ENCODE assay signal across 2 cellular contexts in the genomic region with DNA sequence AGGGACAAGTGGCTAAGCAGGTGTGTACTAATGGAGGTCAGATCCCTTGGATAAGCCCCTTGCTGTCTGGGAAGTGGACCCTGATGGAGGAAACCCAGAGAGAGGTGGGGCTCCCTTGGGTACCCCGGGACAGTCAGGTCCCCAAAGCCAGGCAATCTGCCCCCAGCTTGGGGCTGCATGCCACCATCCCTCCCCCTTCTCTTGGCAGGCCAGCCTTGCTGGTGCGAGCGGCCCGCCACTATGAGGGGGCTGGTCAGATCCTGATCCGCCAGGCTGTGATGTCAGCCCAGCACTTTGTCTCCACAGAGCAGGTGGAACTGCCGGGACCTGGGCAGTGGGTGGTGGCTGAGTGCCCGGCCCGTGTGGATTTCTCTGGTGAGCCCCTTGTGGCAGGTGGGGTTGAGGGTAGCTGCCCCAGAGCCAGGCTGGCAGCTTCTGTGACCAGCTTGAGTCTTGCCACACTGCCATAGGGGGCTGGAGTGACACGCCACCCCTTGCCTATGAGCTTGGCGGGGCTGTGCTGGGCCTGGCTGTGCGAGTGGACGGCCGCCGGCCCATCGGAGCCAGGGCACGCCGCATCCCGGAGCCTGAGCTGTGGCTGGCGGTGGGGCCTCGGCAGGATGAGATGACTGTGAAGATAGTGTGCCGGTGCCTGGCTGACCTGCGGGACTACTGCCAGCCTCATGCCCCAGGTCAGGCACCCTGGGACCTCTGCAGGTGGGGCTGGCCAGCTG.
TF ChIP-seq lines count a peak whose summit lies in the region.

No MANE protein-coding gene starts in this region.

TF ChIP-seq in IMR-90, 13 proteins besides CTCF, POLR2A, EP300 and RAD21:
- TF ChIP-seq, protein P1, sequence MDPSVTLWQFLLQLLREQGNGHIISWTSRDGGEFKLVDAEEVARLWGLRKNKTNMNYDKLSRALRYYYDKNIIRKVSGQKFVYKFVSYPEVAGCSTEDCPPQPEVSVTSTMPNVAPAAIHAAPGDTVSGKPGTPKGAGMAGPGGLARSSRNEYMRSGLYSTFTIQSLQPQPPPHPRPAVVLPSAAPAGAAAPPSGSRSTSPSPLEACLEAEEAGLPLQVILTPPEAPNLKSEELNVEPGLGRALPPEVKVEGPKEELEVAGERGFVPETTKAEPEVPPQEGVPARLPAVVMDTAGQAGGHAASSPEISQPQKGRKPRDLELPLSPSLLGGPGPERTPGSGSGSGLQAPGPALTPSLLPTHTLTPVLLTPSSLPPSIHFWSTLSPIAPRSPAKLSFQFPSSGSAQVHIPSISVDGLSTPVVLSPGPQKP (IDR thresholded peaks at IDR 0.05; ENCODE audit: borderline replicate concordance, low read depth, low read length) = no peak
- TF ChIP-seq BHLHE40 (IDR thresholded peaks at IDR 0.05; ENCODE audit: low read depth, low read length) (no peak), RCOR1 (IDR thresholded peaks at IDR 0.05; ENCODE audit: insufficient replicate concordance, low read length) (no peak), MAZ (IDR thresholded peaks at IDR 0.05; ENCODE audit: borderline replicate concordance, low read depth, low read length) (no peak), SMC3 (IDR thresholded peaks at IDR 0.05; ENCODE audit: low read depth, low read length) (no peak), FOS (IDR thresholded peaks at IDR 0.05; ENCODE audit: low read depth, low read length) (no peak), CHD1 (IDR thresholded peaks at IDR 0.05; ENCODE audit: low read depth, low read length) (no peak), MXI1 (IDR thresholded peaks at IDR 0.05; ENCODE audit: borderline replicate concordance, low read depth, low read length) (no peak), MAFK (IDR thresholded peaks at IDR 0.05; ENCODE audit: low read depth, low read length) (no peak), NFE2L2 (IDR thresholded peaks at IDR 0.05; ENCODE audit: low read depth, low read length) (no peak), CEBPB (IDR thresholded peaks at IDR 0.05; ENCODE audit: low read depth, low read length) (no peak), RFX5 (IDR thresholded peaks at IDR 0.05; ENCODE audit: low read depth, low read length) (no peak)
- TF ChIP-seq, protein P2, sequence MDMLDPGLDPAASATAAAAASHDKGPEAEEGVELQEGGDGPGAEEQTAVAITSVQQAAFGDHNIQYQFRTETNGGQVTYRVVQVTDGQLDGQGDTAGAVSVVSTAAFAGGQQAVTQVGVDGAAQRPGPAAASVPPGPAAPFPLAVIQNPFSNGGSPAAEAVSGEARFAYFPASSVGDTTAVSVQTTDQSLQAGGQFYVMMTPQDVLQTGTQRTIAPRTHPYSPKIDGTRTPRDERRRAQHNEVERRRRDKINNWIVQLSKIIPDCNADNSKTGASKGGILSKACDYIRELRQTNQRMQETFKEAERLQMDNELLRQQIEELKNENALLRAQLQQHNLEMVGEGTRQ (IDR thresholded peaks at IDR 0.05; ENCODE audit: low read depth, low read length) = no peak

TF ChIP-seq in H1, 55 proteins besides CTCF, POLR2A, EP300 and RAD21:
- no peak for TF ChIP-seq BCL11A (IDR thresholded peaks at IDR 0.05; ENCODE audit: low read depth in 2 of 2, low read length in 2 of 2)
- TF ChIP-seq NANOG (IDR thresholded peaks at IDR 0.05; ENCODE audit: insufficient read depth, low read depth, low read length, poor library complexity, severe bottlenecking) = no peak
- TF ChIP-seq, protein P3, sequence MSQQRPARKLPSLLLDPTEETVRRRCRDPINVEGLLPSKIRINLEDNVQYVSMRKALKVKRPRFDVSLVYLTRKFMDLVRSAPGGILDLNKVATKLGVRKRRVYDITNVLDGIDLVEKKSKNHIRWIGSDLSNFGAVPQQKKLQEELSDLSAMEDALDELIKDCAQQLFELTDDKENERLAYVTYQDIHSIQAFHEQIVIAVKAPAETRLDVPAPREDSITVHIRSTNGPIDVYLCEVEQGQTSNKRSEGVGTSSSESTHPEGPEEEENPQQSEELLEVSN (IDR thresholded peaks at IDR 0.05) = no peak
- no peak for TF ChIP-seq NRF1 (IDR thresholded peaks at IDR 0.05; ENCODE audit: low read depth, low read length)
- TF ChIP-seq TEAD4 (IDR thresholded peaks at IDR 0.05; ENCODE audit: low read depth, low read length) = no peak
- TF ChIP-seq KDM5A (IDR thresholded peaks at IDR 0.05; ENCODE audit: low read length) = no peak
- no peak for TF ChIP-seq JUN (IDR thresholded peaks at IDR 0.05; ENCODE audit: low read depth, low read length)
- no peak for TF ChIP-seq POU5F1 (IDR thresholded peaks at IDR 0.05; ENCODE audit: low read depth, low read length)
- TF ChIP-seq EZH2 (IDR thresholded peaks at IDR 0.05; ENCODE audit: low read depth, low read length, severe bottlenecking) = no peak
- TF ChIP-seq KDM4A (IDR thresholded peaks at IDR 0.05; ENCODE audit: low read depth, low read length, severe bottlenecking) = no peak
- TF ChIP-seq BACH1 (IDR thresholded peaks at IDR 0.05; ENCODE audit: low read length) = no peak
